ENCODE assay signal across 9 cellular contexts in the genomic region with DNA sequence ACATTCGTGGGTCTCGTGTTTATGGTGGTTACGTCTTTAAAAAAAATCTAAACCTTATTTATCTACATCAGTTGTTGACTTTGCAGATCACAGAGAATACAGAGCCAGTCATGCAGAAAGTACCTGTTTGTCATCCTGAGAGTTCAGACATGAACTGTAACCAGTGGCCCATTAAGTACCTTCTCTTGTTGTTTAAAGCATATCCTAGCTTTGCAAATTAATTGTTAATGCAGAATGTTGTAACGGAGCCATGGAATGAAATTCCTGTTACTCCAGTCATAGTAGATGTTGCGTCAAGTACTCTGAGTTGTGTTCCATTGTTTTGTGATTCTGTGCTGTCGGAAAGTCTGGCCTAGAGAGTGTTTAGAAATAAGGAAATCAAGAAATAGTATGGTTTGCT.
DNase-seq lines count a peak whose midpoint lies in the region; ATAC-seq, FAIRE-seq and TF ChIP-seq lines count a peak whose summit lies in the region.
"Had no signal": no experiment of that assay in that cellular context is flagged by ENCODE, and none has a peak within 500 bp of the region (broad histone marks: within the 10 kb centered on the region; RNA-seq: fewer than 3 reads in every experiment).

No MANE protein-coding gene starts in this region.

- ATAC-seq in pancreas, result peak in 3 of 4 donors; percentile 17 to 49 (median 19)
- no peak for ATAC-seq in GM18909 (IDR thresholded peaks at IDR 0.05; ENCODE audit: poor library complexity, unreplicated experiment)
- ATAC-seq in activated CD4-positive, CD25-positive, alpha-beta regulatory T cell treated with anti-CD3 and anti-CD28 coated beads, Interleukin-2, amount 50 U/mL, for 24 hours, result no peak
- ATAC-seq in GM19463 (IDR thresholded peaks at IDR 0.05; ENCODE audit: unreplicated experiment), result no peak

- TF ChIP-seq CTCF in brain microvascular endothelial cell (IDR thresholded peaks at IDR 0.05; ENCODE audit: low read depth, low read length, missing control alignments), result no peak
- TF ChIP-seq CTCF in pancreas (IDR thresholded peaks at IDR 0.05), result no peak

- H3K36me3 ChIP-seq in brain microvascular endothelial cell (replicated peaks) (no peaks in the 10 kb centered on the region), pancreas (no peaks in the 10 kb centered on the region)

- FAIRE-seq in pancreas (lab: Jason Lieb, UNC), result no peak

- H3K4me1 ChIP-seq in pancreas, result no peaks in the 10 kb centered on the region

- peak; percentile 33 for DNase-seq in EH (ENCODE audit: low read depth)
- peak; percentile 67 for DNase-seq in NCI-H1105 treated with DMSO at 0.1 percent for 48 hours (lab: John Stamatoyannopoulos, UW)
- DNase-seq in brain microvascular endothelial cell, result peak; percentile 18
- DNase-seq in pancreas, result no peak
- DNase-seq in central memory CD4-positive, alpha-beta T cell, result no peak
- DNase-seq: cortex of kidney had no signal

- H3K4me3 ChIP-seq in brain microvascular endothelial cell (ENCODE audit: low read depth, low read length) (no peak overlapping the region), pancreas (no peak overlapping the region)

- no peaks in the 10 kb centered on the region for H3K9me3 ChIP-seq in pancreas

- WGBS in pancreas, 2 donors, result 56 to 63% methylated on average over 6 of the region's 6 CpGs

- H3K27me3 ChIP-seq in brain microvascular endothelial cell (replicated peaks), result no peaks in the 10 kb centered on the region
- no peaks in the 10 kb centered on the region for H3K27me3 ChIP-seq in pancreas

- in situ Hi-C loops in brain microvascular endothelial cell (cut with HindIII; ENCODE audit: low pct_ligation_motif_present, low sequenced_read_pairs), result no loop called here

- H3K27ac ChIP-seq in brain microvascular endothelial cell (no peak overlapping the region), pancreas (no peak overlapping the region)

- intact Hi-C loops in pancreas (cut with DNase I), result no loop called here

Comparison
In these comparisons a context has a peak if more than half of its experiments do, and no peak if none do; other contexts are left out.
1. DNase-seq: peak in EH (single experiment), NCI-H1105 treated with DMSO at 0.1 percent for 48 hours (single experiment) and brain microvascular endothelial cell (single experiment); none in pancreas (0 of 6) and central memory CD4-positive, alpha-beta T cell (single experiment).
2. ATAC-seq: peak in pancreas (3 of 4); none in GM18909 (single experiment), activated CD4-positive, CD25-positive, alpha-beta regulatory T cell treated with anti-CD3 and anti-CD28 coated beads, Interleukin-2, amount 50 U/mL, for 24 hours (0 of 2) and GM19463 (single experiment).